ENCODE assay signal across 1 cellular context in genomic region chr6:159106627-159107241, GRCh38.
TF ChIP-seq lines count a peak whose summit lies in the region.

No MANE protein-coding gene starts in this region.

TF ChIP-seq in HepG2, 621 proteins besides CTCF, POLR2A, EP300 and RAD21 (continued from another document):
- TF ChIP-seq PAX8 (CRISPR knock-in tag; IDR thresholded peaks at IDR 0.05; ENCODE audit: borderline replicate concordance) (no peak), RFX1 (IDR thresholded peaks at IDR 0.05) (no peak), KAT7 (CRISPR knock-in tag; IDR thresholded peaks at IDR 0.05; ENCODE audit: borderline replicate concordance) (no peak), ZMYM3 (CRISPR knock-in tag; IDR thresholded peaks at IDR 0.05) (no peak), SP2 (CRISPR knock-in tag; IDR thresholded peaks at IDR 0.05) (peak; percentile 81)
TF ChIP-seq in HepG2: peak in this region for 5.
